Comparison of ENCODE assay signal across 30 cellular contexts in the genomic region with DNA sequence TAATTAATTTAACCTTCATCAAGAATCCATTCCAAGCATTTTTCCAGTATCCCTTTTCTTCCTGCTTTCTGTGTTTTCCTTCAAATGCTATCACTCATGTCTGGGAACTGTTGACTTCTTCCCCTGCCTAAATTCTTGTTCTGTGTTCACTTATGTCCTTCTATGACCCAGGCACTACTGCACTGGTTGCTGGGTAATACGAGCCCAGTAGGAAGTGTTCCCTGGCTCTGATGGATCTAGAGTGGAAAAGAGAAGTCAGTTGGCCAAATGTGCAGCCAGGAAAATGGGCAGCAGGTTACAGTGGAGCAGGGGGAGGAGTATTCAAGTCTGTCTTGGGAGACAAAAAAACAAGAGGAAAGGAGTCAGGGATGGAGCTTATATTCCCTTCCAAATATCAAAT. TPM values are rescaled to one million over a fixed set of nuclear protein-coding genes. Genes with fewer than 3 reads are reported as not detected.
A peak's percentile ranks its signal among the peaks of the same experiment; 100 is the strongest.
DNase-seq lines count a peak whose midpoint lies in the region; ATAC-seq lines count a peak whose summit lies in the region.
"Had no signal": no experiment of that assay in that cellular context is flagged by ENCODE, and none has a peak within 500 bp of the region (broad histone marks: within the 10 kb centered on the region; RNA-seq: fewer than 3 reads in every experiment).

No MANE protein-coding gene starts in this region.

- no peak for ATAC-seq in GM19452 (IDR thresholded peaks at IDR 0.05; ENCODE audit: unreplicated experiment)
- ATAC-seq: A549; CD8-positive, alpha-beta T cell had no signal

- DNase-seq in activated effector memory CD4-positive, alpha-beta T cell treated with anti-CD3 and anti-CD28 coated beads, Interleukin-2, amount 50 U/mL, for 16 hours = peak; percentile 2
- no peak for DNase-seq in activated effector memory CD4-positive, alpha-beta T cell treated with Interleukin-2 at 50 U/mL for 16 hours
- DNase-seq in islet precursor cell (peak; percentile 19), mesenteric fat pad (ENCODE audit: low spot score) (peak; percentile 14)
- DNase-seq in activated naive CD4-positive, alpha-beta T cell treated with Interleukin-2 at 50 U/mL for 16 hours = no peak
- DNase-seq: 8988T; ACHN; AML-193; BE2C; C1 segment of cervical spinal cord; Caco-2; Calu3; CD4-positive, alpha-beta memory T cell; CD4-positive, alpha-beta T cell; CD4-positive, CD25-positive, alpha-beta regulatory T cell; CD8-positive, alpha-beta memory T cell; CD8-positive, alpha-beta T cell; COR-L47; DMS 273 treated with DMSO at 0.1 percent for 48 hours; DMS153; DMS53; DMS79; DMS79 treated with DMSO at 0.1 percent for 48 hours; DND-41; EL had no signal

RNA-seq across cellular contexts. Expression of a gene that starts 7.1 kb away (rescaled TPM):
- total RNA-seq in mesenteric fat pad = not detected
- total RNA-seq: A172; A673; B cell; CD4-positive, alpha-beta memory T cell; CD4-positive, alpha-beta T cell; CD4-positive, CD25-positive, alpha-beta regulatory T cell; CD8-positive, alpha-beta memory T cell; CD8-positive, alpha-beta T cell had no signal

Comparison
In these comparisons a context has a peak if more than half of its experiments do, and no peak if none do; other contexts are left out.
1. DNase-seq: peak in activated effector memory CD4-positive, alpha-beta T cell treated with anti-CD3 and anti-CD28 coated beads, Interleukin-2, amount 50 U/mL, for 16 hours (single experiment), islet precursor cell (single experiment) and mesenteric fat pad (single experiment); none in activated effector memory CD4-positive, alpha-beta T cell treated with Interleukin-2 at 50 U/mL for 16 hours (single experiment) and activated naive CD4-positive, alpha-beta T cell treated with Interleukin-2 at 50 U/mL for 16 hours (single experiment).